27 cellular contexts compared by ENCODE assay signal in genomic region chr17:29225388-29225787, GRCh38. TPM values are rescaled to one million over a fixed set of nuclear protein-coding genes. Genes with fewer than 3 reads are reported as not detected.
"Had no signal": no experiment of that assay in that cellular context is flagged by ENCODE, and none has a peak within 500 bp of the region (broad histone marks: within the 10 kb centered on the region; RNA-seq: fewer than 3 reads in every experiment).

No MANE protein-coding gene starts in this region.

- H3K27me3 ChIP-seq: body of pancreas, dorsolateral prefrontal cortex, foreskin keratinocyte, neutrophil, sigmoid colon, stomach had no signal

- H3K36me3 ChIP-seq: neutrophil, sigmoid colon, stomach had no signal

- H3K9me3 ChIP-seq: body of pancreas, neutrophil, sigmoid colon, stomach had no signal

- H3K9ac ChIP-seq: parathyroid adenoma had no signal

- DNase-seq: activated B cell treated with CpG ODN at 0.5 μM for 24 hours; activated CD4-positive, alpha-beta T cell treated with anti-CD3 and anti-CD28 coated beads, Interleukin-2, amount 10 ng/mL, durations not matched to agents 24 days and 14 days; activated CD8-positive, alpha-beta T cell treated with anti-CD3 and anti-CD28 coated beads for 36 hours; activated naive CD4-positive, alpha-beta T cell treated with Interleukin-2 at 50 U/mL for 16 hours; activated naive CD8-positive, alpha-beta T cell treated with anti-CD3 and anti-CD28 coated beads, Interleukin-2, amount 10 ng/mL, durations not matched to agents 7 days and 5 days; activated T-cell treated with anti-CD3 and anti-CD28 coated beads, Interleukin-2, amount 50 U/mL, for 1 hour; body of pancreas; caudate nucleus; foreskin keratinocyte; glutamatergic neuron; hippocampal formation; kidney; left ventricle myocardium superior; naive thymus-derived CD4-positive, alpha-beta T cell; sigmoid colon; stimulated activated CD4-positive, alpha-beta T cell treated with anti-CD3 and anti-CD28 coated beads, Interleukin-4, amount 100 ng/mL, for 24 hours; stomach; T-helper 1 cell had no signal

- H3K79me2 ChIP-seq: parathyroid adenoma had no signal

- H3K27ac ChIP-seq: body of pancreas, foreskin keratinocyte, neutrophil, parathyroid adenoma, sigmoid colon, stomach had no signal

- ATAC-seq: activated CD8-positive, alpha-beta T cell treated with anti-CD3 and anti-CD28 coated beads for 36 hours; body of pancreas; foreskin keratinocyte; left ventricle myocardium superior; naive thymus-derived CD4-positive, alpha-beta T cell; stimulated activated effector memory CD8-positive, alpha-beta T cell treated with anti-CD3 and anti-CD28 coated beads, Interleukin-12 subunit alpha, Interleukin-12 subunit beta, amount 100 ng/mL, for 72 hours had no signal

- H2AFZ ChIP-seq: parathyroid adenoma had no signal

- H3K4me1 ChIP-seq: body of pancreas, foreskin keratinocyte, parathyroid adenoma, sigmoid colon, stomach had no signal

- H3K4me3 ChIP-seq: body of pancreas, dorsolateral prefrontal cortex, sigmoid colon, stomach had no signal

RNA-seq across cellular contexts. Expression of gene CRYBA1, which starts 21.3 kb away (rescaled TPM):
- total RNA-seq: activated B cell treated with CpG ODN at 0.5 μM for 24 hours; activated CD4-positive, alpha-beta T cell treated with anti-CD3 and anti-CD28 coated beads, Interleukin-2, amount 10 ng/mL, durations not matched to agents 24 days and 14 days; activated CD8-positive, alpha-beta T cell treated with anti-CD3 and anti-CD28 coated beads for 36 hours; activated naive CD8-positive, alpha-beta T cell treated with anti-CD3 and anti-CD28 coated beads, Interleukin-2, amount 10 ng/mL, durations not matched to agents 7 days and 5 days; activated T-helper 2 cell treated with anti-CD3 and anti-CD28 coated beads, Interferon-gamma antibody, Interleukin-2, Interleukin-4, amounts not matched to agents 10 μg/mL and 5 μg/mL and 100 μg/mL, durations not matched to agents 14 hours and 24 hours and 36 hours; body of pancreas; dorsolateral prefrontal cortex; epithelial cell of proximal tubule; foreskin keratinocyte; kidney; left ventricle myocardium superior; mucosa of gallbladder; naive thymus-derived CD4-positive, alpha-beta T cell; sigmoid colon; stomach; temporal lobe had no signal
- polyA plus RNA-seq: fibroblast of lung; foreskin keratinocyte; naive thymus-derived CD4-positive, alpha-beta T cell; sigmoid colon; stomach had no signal
